1 cellular context compared by ENCODE assay signal in the genomic region with DNA sequence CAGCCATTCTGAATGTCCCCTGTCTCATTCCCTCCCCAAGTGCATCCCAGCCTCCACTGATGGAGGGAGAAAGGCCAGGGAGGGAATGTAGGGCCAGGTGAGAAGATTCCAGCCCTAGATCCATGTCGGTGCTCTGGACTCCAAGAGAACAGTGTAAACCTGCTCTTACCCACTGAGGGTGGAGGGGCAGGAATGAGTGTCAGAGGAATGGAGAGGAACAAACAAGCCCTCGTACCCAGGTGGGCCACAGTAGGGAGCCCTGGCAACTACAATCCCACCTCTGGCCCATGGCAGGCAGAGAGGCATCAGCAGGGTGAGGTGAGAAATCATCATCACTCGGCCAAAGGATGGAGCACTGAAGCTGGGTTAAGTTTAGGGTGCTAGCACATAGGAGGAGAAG.
TF ChIP-seq lines count a peak whose summit lies in the region.

No MANE protein-coding gene starts in this region.

TF ChIP-seq in WTC11, 78 proteins besides CTCF, POLR2A, EP300 and RAD21:
- TF ChIP-seq, protein P1, sequence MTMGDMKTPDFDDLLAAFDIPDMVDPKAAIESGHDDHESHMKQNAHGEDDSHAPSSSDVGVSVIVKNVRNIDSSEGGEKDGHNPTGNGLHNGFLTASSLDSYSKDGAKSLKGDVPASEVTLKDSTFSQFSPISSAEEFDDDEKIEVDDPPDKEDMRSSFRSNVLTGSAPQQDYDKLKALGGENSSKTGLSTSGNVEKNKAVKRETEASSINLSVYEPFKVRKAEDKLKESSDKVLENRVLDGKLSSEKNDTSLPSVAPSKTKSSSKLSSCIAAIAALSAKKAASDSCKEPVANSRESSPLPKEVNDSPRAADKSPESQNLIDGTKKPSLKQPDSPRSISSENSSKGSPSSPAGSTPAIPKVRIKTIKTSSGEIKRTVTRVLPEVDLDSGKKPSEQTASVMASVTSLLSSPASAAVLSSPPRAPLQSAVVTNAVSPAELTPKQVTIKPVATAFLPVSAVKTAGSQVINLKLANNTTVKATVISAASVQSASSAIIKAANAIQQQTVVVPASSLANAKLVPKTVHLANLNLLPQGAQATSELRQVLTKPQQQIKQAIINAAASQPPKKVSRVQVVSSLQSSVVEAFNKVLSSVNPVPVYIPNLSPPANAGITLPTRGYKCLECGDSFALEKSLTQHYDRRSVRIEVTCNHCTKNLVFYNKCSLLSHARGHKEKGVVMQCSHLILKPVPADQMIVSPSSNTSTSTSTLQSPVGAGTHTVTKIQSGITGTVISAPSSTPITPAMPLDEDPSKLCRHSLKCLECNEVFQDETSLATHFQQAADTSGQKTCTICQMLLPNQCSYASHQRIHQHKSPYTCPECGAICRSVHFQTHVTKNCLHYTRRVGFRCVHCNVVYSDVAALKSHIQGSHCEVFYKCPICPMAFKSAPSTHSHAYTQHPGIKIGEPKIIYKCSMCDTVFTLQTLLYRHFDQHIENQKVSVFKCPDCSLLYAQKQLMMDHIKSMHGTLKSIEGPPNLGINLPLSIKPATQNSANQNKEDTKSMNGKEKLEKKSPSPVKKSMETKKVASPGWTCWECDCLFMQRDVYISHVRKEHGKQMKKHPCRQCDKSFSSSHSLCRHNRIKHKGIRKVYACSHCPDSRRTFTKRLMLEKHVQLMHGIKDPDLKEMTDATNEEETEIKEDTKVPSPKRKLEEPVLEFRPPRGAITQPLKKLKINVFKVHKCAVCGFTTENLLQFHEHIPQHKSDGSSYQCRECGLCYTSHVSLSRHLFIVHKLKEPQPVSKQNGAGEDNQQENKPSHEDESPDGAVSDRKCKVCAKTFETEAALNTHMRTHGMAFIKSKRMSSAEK (CRISPR knock-in tag; IDR thresholded peaks at IDR 0.05; ENCODE audit: borderline replicate concordance): no peak
- TF ChIP-seq, protein P2, sequence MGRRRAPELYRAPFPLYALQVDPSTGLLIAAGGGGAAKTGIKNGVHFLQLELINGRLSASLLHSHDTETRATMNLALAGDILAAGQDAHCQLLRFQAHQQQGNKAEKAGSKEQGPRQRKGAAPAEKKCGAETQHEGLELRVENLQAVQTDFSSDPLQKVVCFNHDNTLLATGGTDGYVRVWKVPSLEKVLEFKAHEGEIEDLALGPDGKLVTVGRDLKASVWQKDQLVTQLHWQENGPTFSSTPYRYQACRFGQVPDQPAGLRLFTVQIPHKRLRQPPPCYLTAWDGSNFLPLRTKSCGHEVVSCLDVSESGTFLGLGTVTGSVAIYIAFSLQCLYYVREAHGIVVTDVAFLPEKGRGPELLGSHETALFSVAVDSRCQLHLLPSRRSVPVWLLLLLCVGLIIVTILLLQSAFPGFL (CRISPR knock-in tag; IDR thresholded peaks at IDR 0.05; ENCODE audit: borderline replicate concordance): no peak
- TF ChIP-seq USF1 (CRISPR knock-in tag; IDR thresholded peaks at IDR 0.05): no peak
- TF ChIP-seq RORB (CRISPR knock-in tag; IDR thresholded peaks at IDR 0.05): no peak
- TF ChIP-seq ZNF423 (CRISPR knock-in tag; IDR thresholded peaks at IDR 0.05): no peak
- TF ChIP-seq JAZF1 (CRISPR knock-in tag; IDR thresholded peaks at IDR 0.05): no peak
- no peak for TF ChIP-seq FOXP1 (CRISPR knock-in tag; IDR thresholded peaks at IDR 0.05; ENCODE audit: borderline replicate concordance)
- TF ChIP-seq MYBL2 (CRISPR knock-in tag; IDR thresholded peaks at IDR 0.05): no peak
- TF ChIP-seq NR1H2 (CRISPR knock-in tag; IDR thresholded peaks at IDR 0.05): no peak
- no peak for TF ChIP-seq GTF2I (CRISPR knock-in tag; conservative IDR thresholded peaks at IDR 0.05)
- TF ChIP-seq, protein P3, sequence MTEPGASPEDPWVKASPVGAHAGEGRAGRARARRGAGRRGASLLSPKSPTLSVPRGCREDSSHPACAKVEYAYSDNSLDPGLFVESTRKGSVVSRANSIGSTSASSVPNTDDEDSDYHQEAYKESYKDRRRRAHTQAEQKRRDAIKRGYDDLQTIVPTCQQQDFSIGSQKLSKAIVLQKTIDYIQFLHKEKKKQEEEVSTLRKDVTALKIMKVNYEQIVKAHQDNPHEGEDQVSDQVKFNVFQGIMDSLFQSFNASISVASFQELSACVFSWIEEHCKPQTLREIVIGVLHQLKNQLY (CRISPR knock-in tag; IDR thresholded peaks at IDR 0.05): no peak
- no peak for TF ChIP-seq ZNF317 (CRISPR knock-in tag; IDR thresholded peaks at IDR 0.05; ENCODE audit: borderline replicate concordance, low read depth)
- TF ChIP-seq CREM (CRISPR knock-in tag; IDR thresholded peaks at IDR 0.05): no peak
- TF ChIP-seq HMGA2 (CRISPR knock-in tag; IDR thresholded peaks at IDR 0.05): no peak
- TF ChIP-seq, protein P4, sequence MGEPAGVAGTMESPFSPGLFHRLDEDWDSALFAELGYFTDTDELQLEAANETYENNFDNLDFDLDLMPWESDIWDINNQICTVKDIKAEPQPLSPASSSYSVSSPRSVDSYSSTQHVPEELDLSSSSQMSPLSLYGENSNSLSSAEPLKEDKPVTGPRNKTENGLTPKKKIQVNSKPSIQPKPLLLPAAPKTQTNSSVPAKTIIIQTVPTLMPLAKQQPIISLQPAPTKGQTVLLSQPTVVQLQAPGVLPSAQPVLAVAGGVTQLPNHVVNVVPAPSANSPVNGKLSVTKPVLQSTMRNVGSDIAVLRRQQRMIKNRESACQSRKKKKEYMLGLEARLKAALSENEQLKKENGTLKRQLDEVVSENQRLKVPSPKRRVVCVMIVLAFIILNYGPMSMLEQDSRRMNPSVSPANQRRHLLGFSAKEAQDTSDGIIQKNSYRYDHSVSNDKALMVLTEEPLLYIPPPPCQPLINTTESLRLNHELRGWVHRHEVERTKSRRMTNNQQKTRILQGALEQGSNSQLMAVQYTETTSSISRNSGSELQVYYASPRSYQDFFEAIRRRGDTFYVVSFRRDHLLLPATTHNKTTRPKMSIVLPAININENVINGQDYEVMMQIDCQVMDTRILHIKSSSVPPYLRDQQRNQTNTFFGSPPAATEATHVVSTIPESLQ (CRISPR knock-in tag; IDR thresholded peaks at IDR 0.05): no peak
- TF ChIP-seq NFATC4 (CRISPR knock-in tag; IDR thresholded peaks at IDR 0.05): no peak
- TF ChIP-seq GABPB1 (CRISPR knock-in tag; IDR thresholded peaks at IDR 0.05): no peak
- TF ChIP-seq NR2C2 (CRISPR knock-in tag; IDR thresholded peaks at IDR 0.05): no peak
TF ChIP-seq in WTC11: peak in this region for 0.
